In the genomic region with DNA sequence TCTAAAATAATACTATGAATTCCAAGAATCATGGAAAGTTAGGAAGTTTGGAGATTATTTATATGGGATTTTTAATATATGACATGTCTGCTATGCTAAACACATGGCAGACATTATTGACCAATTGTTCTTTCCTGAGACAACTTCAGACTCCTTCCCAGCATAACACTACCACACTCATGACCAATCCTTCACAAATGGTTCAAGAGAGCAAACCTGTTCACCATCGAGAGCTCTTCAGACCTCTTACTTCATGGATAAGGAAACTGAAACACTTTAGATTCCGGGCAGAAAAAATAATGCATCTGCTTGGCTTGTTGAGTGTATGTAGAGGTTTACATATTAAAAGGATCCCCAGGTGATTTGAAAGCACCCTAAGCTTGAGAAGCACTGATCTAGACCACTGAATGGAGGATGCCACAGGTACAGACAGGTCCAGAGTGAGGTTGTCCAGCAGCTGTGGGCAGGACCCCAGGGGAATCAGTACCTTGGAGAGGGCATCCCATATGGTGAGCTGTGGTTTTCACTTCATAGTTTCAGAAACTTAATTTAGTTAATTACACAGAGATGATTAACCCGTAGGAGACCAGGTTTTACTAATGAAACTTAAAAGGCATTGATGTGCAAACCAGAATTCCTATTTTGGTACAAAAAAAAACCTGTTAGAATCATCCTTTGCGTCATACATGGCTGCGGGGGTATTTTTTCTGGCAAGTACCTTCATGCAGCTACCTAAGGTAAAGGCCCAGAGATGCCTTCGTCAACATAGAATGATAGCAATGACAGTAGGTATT, we compare ENCODE assay signal across 1 cellular context.
A peak's percentile ranks its signal among the peaks of the same experiment; 100 is the strongest.
TF ChIP-seq lines count a peak whose summit lies in the region.

No MANE protein-coding gene starts in this region.

TF ChIP-seq in GM12878, 131 proteins besides CTCF, POLR2A, EP300 and RAD21 (continued from another document):
- TF ChIP-seq SUPT20H (IDR thresholded peaks at IDR 0.05; ENCODE audit: borderline replicate concordance, control insufficient read depth, low read depth, low read length) (no peak), CHD4 (IDR thresholded peaks at IDR 0.05) (no peak), RUNX3 (IDR thresholded peaks at IDR 0.05; ENCODE audit: low read length) (peak; percentile 98), CBX3 (IDR thresholded peaks at IDR 0.05; ENCODE audit: borderline replicate concordance, low read depth) (no peak), TARDBP (IDR thresholded peaks at IDR 0.05; ENCODE audit: borderline replicate concordance) (no peak), HDGF (IDR thresholded peaks at IDR 0.05) (no peak), ELK1 (IDR thresholded peaks at IDR 0.05; ENCODE audit: low read depth, low read length) (no peak)
- TF ChIP-seq, protein P1, sequence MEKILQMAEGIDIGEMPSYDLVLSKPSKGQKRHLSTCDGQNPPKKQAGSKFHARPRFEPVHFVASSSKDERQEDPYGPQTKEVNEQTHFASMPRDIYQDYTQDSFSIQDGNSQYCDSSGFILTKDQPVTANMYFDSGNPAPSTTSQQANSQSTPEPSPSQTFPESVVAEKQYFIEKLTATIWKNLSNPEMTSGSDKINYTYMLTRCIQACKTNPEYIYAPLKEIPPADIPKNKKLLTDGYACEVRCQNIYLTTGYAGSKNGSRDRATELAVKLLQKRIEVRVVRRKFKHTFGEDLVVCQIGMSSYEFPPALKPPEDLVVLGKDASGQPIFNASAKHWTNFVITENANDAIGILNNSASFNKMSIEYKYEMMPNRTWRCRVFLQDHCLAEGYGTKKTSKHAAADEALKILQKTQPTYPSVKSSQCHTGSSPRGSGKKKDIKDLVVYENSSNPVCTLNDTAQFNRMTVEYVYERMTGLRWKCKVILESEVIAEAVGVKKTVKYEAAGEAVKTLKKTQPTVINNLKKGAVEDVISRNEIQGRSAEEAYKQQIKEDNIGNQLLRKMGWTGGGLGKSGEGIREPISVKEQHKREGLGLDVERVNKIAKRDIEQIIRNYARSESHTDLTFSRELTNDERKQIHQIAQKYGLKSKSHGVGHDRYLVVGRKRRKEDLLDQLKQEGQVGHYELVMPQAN (conservative IDR thresholded peaks at IDR 0.05), result peak; percentile 85
